In genomic region chr14:60300019-60300418, GRCh38 we compare ENCODE assay signal across 11 cellular contexts.
"Had no signal": no experiment of that assay in that cellular context is flagged by ENCODE, and none has a peak within 500 bp of the region (broad histone marks: within the 10 kb centered on the region; RNA-seq: fewer than 3 reads in every experiment).

No MANE protein-coding gene starts in this region.

- H3K9me3 ChIP-seq: HAP-1 had no signal

- H3K9ac ChIP-seq: GM23248 had no signal

- H3K36me3 ChIP-seq: HAP-1 had no signal

- FAIRE-seq: H1, H54 had no signal

- ATAC-seq: GM23338, HCT116 had no signal

- H3K4me3 ChIP-seq: GM23248, GM23338, HAP-1 had no signal

- H3K27ac ChIP-seq: GM23248 had no signal

- H2AFZ ChIP-seq: GM23248, GM23338 had no signal

- H3K4me2 ChIP-seq: GM23338 had no signal

- DNase-seq: GM23248, GOT3, H7, H9, HCEC 1CT, HFFc6 had no signal
